Comparison of ENCODE assay signal across 16 cellular contexts in the genomic region with DNA sequence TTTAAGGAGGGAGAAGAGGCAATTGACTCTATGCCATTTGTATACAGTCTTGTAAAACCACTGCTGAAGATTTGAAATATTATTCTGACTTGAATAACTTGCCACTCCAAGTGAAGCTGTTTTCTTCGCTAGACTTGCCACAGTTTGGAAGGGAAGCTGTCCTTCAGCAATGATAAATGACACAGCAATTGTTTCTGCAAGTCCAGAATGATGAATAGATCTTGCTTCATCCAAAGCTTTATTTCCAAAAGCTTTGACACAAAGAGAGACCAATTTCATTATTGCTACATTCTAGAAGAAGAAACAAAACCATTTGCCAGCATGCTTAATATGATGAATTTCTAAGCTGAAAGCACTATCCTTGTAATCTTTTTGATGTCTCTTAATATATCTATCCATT.
A peak's percentile ranks its signal among the peaks of the same experiment; 100 is the strongest.
DNase-seq lines count a peak whose midpoint lies in the region; ATAC-seq and TF ChIP-seq lines count a peak whose summit lies in the region.
"Had no signal": no experiment of that assay in that cellular context is flagged by ENCODE, and none has a peak within 500 bp of the region (broad histone marks: within the 10 kb centered on the region; RNA-seq: fewer than 3 reads in every experiment).

No MANE protein-coding gene starts in this region.

- no peak overlapping the region for H3K9ac ChIP-seq in fibroblast of lung (ENCODE audit: insufficient read depth, low read length)

- no peak overlapping the region for H2AFZ ChIP-seq in fibroblast of lung (ENCODE audit: low read length)
- H2AFZ ChIP-seq: hepatocyte had no signal

- ATAC-seq in Right ventricle myocardium inferior (no peak), sciatic nerve (peak; percentile 57), HG03025 (IDR thresholded peaks at IDR 0.05; ENCODE audit: low FRiP score, unreplicated experiment) (no peak)
- ATAC-seq in stimulated activated effector memory CD8-positive, alpha-beta T cell treated with anti-CD3 and anti-CD28 coated beads, Interleukin-12 subunit alpha, Interleukin-12 subunit beta, amount 100 ng/mL, for 72 hours, result no peak
- ATAC-seq: stimulated activated memory B cell treated with anti-CD40 and anti-IgM and Interleukin-4, amounts not matched to agents 10 μg/mL and 1 μg/mL and 100 μg/mL, for 72 hours had no signal

- no peak overlapping the region for H3K27ac Mint-ChIP-seq in stimulated activated effector memory CD8-positive, alpha-beta T cell treated with anti-CD3 and anti-CD28 coated beads, Interleukin-12 subunit alpha, Interleukin-12 subunit beta, amount 100 ng/mL, for 72 hours
- H3K27ac Mint-ChIP-seq: activated B cell treated with CpG ODN at 0.5 μM for 24 hours; stimulated activated memory B cell treated with anti-CD40 and anti-IgM and Interleukin-4, amounts not matched to agents 10 μg/mL and 1 μg/mL and 100 μg/mL, for 72 hours; T-helper 1 cell treated with Interleukin-12 subunit alpha and Interleukin-12 subunit beta and Interleukin-4 antibody, amounts not matched to agents 30 μg/mL and 1 μg/mL, for 36 hours had no signal

- H3K4me3 ChIP-seq in left ventricle myocardium inferior (no peak overlapping the region), fibroblast of lung (replicated peaks in 1 of 4; ENCODE audit: control extremely low read depth in 1 of 4, insufficient read depth in 1 of 4, low read depth in 3 of 4, low read length in 4 of 4) (no peak overlapping the region)
- H3K4me3 ChIP-seq: hepatocyte had no signal

- H3K4me3 Mint-ChIP-seq in stimulated activated effector memory CD8-positive, alpha-beta T cell treated with anti-CD3 and anti-CD28 coated beads, Interleukin-12 subunit alpha, Interleukin-12 subunit beta, amount 100 ng/mL, for 72 hours, result no peak overlapping the region
- H3K4me3 Mint-ChIP-seq: activated B cell treated with CpG ODN at 0.5 μM for 24 hours; stimulated activated memory B cell treated with anti-CD40 and anti-IgM and Interleukin-4, amounts not matched to agents 10 μg/mL and 1 μg/mL and 100 μg/mL, for 72 hours; T-helper 1 cell treated with Interleukin-12 subunit alpha and Interleukin-12 subunit beta and Interleukin-4 antibody, amounts not matched to agents 30 μg/mL and 1 μg/mL, for 36 hours had no signal

- H3K4me1 Mint-ChIP-seq in stimulated activated effector memory CD8-positive, alpha-beta T cell treated with anti-CD3 and anti-CD28 coated beads, Interleukin-12 subunit alpha, Interleukin-12 subunit beta, amount 100 ng/mL, for 72 hours, result no peaks in the 10 kb centered on the region
- H3K4me1 Mint-ChIP-seq: activated B cell treated with CpG ODN at 0.5 μM for 24 hours had no signal

- no peaks in the 10 kb centered on the region for H3K79me2 ChIP-seq in fibroblast of lung (ENCODE audit: control insufficient read depth, insufficient read depth, low read length)
- H3K79me2 ChIP-seq: hepatocyte had no signal

- H4K20me1 ChIP-seq in fibroblast of lung (ENCODE audit: control insufficient read depth, extremely low read depth, insufficient read depth, low read length), result no peaks in the 10 kb centered on the region

- peaks cover 51% of the 10 kb centered on the region for H3K4me1 ChIP-seq in left ventricle myocardium inferior
- H3K4me1 ChIP-seq in fibroblast of lung (ENCODE audit: control insufficient read depth, extremely low read depth, insufficient read depth, low read length), result no peaks in the 10 kb centered on the region

- DNase-seq in left ventricle myocardium inferior, result no peak
- no peak for DNase-seq in Right ventricle myocardium inferior (ENCODE audit: missing footprints)
- peak; percentile 37 to 52 for DNase-seq in fibroblast of lung (ENCODE audit: low read depth in 2 of 2)
- DNase-seq in sciatic nerve (ENCODE audit: low spot score), result no peak
- DNase-seq in Ammon's horn (ENCODE audit: low spot score), result no peak
- DNase-seq in posterior cingulate gyrus, result no peak
- no peak for DNase-seq in stimulated activated effector memory CD8-positive, alpha-beta T cell treated with anti-CD3 and anti-CD28 coated beads, Interleukin-12 subunit alpha, Interleukin-12 subunit beta, amount 100 ng/mL, for 72 hours (ENCODE audit: low spot score in 2 of 2)
- DNase-seq: activated B cell treated with CpG ODN at 0.5 μM for 24 hours, kidney, midbrain, NCI-H1048 had no signal

- H3K36me3 ChIP-seq in left ventricle myocardium inferior, result no peaks in the 10 kb centered on the region
- no peaks in the 10 kb centered on the region for H3K36me3 ChIP-seq in fibroblast of lung (ENCODE audit: control insufficient read depth, insufficient read depth, low read length)
- H3K36me3 ChIP-seq: neutrophil had no signal

- no peaks in the 10 kb centered on the region for H3K36me3 Mint-ChIP-seq in stimulated activated effector memory CD8-positive, alpha-beta T cell treated with anti-CD3 and anti-CD28 coated beads, Interleukin-12 subunit alpha, Interleukin-12 subunit beta, amount 100 ng/mL, for 72 hours
- H3K36me3 Mint-ChIP-seq: stimulated activated memory B cell treated with anti-CD40 and anti-IgM and Interleukin-4, amounts not matched to agents 10 μg/mL and 1 μg/mL and 100 μg/mL, for 72 hours had no signal

- no peak for TF ChIP-seq CTCF in left ventricle myocardium inferior (IDR thresholded peaks at IDR 0.05; ENCODE audit: borderline replicate concordance)
- no peak for TF ChIP-seq CTCF in fibroblast of lung (conservative IDR thresholded peaks at IDR 0.05 in 1 of 2, IDR thresholded peaks at IDR 0.05 in 1 of 2; ENCODE audit: low read depth in 1 of 2, low read length in 2 of 2)

- H3K27me3 ChIP-seq in left ventricle myocardium inferior (ENCODE audit: low read depth), result no peaks in the 10 kb centered on the region
- H3K27me3 ChIP-seq in fibroblast of lung (ENCODE audit: control insufficient read depth, insufficient read depth, low read length), result no peaks in the 10 kb centered on the region
- H3K27me3 ChIP-seq: hepatocyte, neutrophil had no signal

- no peaks in the 10 kb centered on the region for H3K9me3 ChIP-seq in left ventricle myocardium inferior (replicated peaks)
- no peaks in the 10 kb centered on the region for H3K9me3 ChIP-seq in fibroblast of lung (ENCODE audit: control insufficient read depth, insufficient read depth, low read depth, low read length)
- H3K9me3 ChIP-seq: neutrophil had no signal

- no peak overlapping the region for H3K4me2 ChIP-seq in fibroblast of lung (ENCODE audit: extremely low read depth, insufficient read depth, low read length)
- H3K4me2 ChIP-seq: hepatocyte had no signal

- intact Hi-C loops in left ventricle myocardium inferior (cut with micrococcal nuclease), result no loop called here
- intact Hi-C loops in Right ventricle myocardium inferior (cut with DNase I), result no loop called here
- intact Hi-C loops in sciatic nerve (cut with DNase I), result no loop called here
- intact Hi-C loops in posterior cingulate gyrus (cut with DNase I), result no loop called here

- no peaks in the 10 kb centered on the region for H3K9me3 Mint-ChIP-seq in stimulated activated effector memory CD8-positive, alpha-beta T cell treated with anti-CD3 and anti-CD28 coated beads, Interleukin-12 subunit alpha, Interleukin-12 subunit beta, amount 100 ng/mL, for 72 hours
- H3K9me3 Mint-ChIP-seq: activated B cell treated with CpG ODN at 0.5 μM for 24 hours; stimulated activated memory B cell treated with anti-CD40 and anti-IgM and Interleukin-4, amounts not matched to agents 10 μg/mL and 1 μg/mL and 100 μg/mL, for 72 hours; T-helper 1 cell treated with Interleukin-12 subunit alpha and Interleukin-12 subunit beta and Interleukin-4 antibody, amounts not matched to agents 30 μg/mL and 1 μg/mL, for 36 hours had no signal

- H3K27ac ChIP-seq in left ventricle myocardium inferior (replicated peaks) (peak overlapping the region; percentile 89), fibroblast of lung (ENCODE audit: insufficient read depth, low read length) (no peak overlapping the region)
- H3K27ac ChIP-seq: neutrophil had no signal

Comparison
In these comparisons a context has a peak if more than half of its experiments do, and no peak if none do; other contexts are left out.
1. DNase-seq: peak in fibroblast of lung (2 of 2); none in left ventricle myocardium inferior (single experiment), Right ventricle myocardium inferior (single experiment), sciatic nerve (single experiment), Ammon's horn (single experiment), posterior cingulate gyrus (0 of 10) and stimulated activated effector memory CD8-positive, alpha-beta T cell treated with anti-CD3 and anti-CD28 coated beads, Interleukin-12 subunit alpha, Interleukin-12 subunit beta, amount 100 ng/mL, for 72 hours (0 of 2).